8 cellular contexts compared by ENCODE assay signal in genomic region chr16:8797364-8798173, GRCh38. TPM values are rescaled to one million over a fixed set of nuclear protein-coding genes. Genes with fewer than 3 reads are reported as not detected.
A peak's percentile ranks its signal among the peaks of the same experiment; 100 is the strongest.
DNase-seq lines count a peak whose midpoint lies in the region; ATAC-seq and TF ChIP-seq lines count a peak whose summit lies in the region.

Gene PMM2, plus strand, starts transcription at chr16:8797839. Its CDS starts 44 bp downstream, at chr16:8797883.
Gene TMEM186, minus strand, starts transcription at chr16:8797639. Its CDS starts 25 bp downstream, at chr16:8797614.

- peak within 1 kb of the TSS; percentile 25 for H3K18ac ChIP-seq in IMR-90 (ENCODE audit: low read depth, low read length)

- peak within 1 kb of the TSS; percentile 93 for H3K4ac ChIP-seq in IMR-90 (ENCODE audit: low read depth, low read length)

- no TSS peak for BruUV-seq in IMR-90 (replicated peaks; lab: Mats Ljungman, UMichigan)
- no TSS peak for BruUV-seq in OCI-LY7 (replicated peaks; lab: Mats Ljungman, UMichigan)

- H3K4me3 ChIP-seq in IMR-90 (ENCODE audit: insufficient read depth, low read depth, low read length) = peak within 1 kb of the TSS; percentile 78
- peak within 1 kb of the TSS; percentile 90 for H3K4me3 ChIP-seq in OCI-LY7 (ENCODE audit: low read depth, low read length, poor library complexity, severe bottlenecking)

- H3K9me3 ChIP-seq in IMR-90 (ENCODE audit: control insufficient read depth, insufficient read depth, low read length) (no peaks in the 10 kb centered on the region), OCI-LY7 (ENCODE audit: low read length) (no peaks in the 10 kb centered on the region)

- POLR2A ChIA-PET in IMR-90 (lab: Charles Lee; ENCODE audit: unreplicated experiment) (interaction anchor here (0.7 kb wide), 1 partner anchor 13 kb away, joined by 5 read pairs; no protein-coding TSS in a partner anchor), OCI-LY7 (lab: Charles Lee) (interaction anchor here (0.5 to 1.1 kb wide), 4 partner anchors 71 to 201 kb away, joined by 3 to 4 read pairs (median 3); partner anchors contain the start of gene CARHSP1)

- peak within 1 kb of the TSS; percentile 95 for H4K91ac ChIP-seq in IMR-90 (ENCODE audit: insufficient read depth, low read depth, low read length)

- peak; percentile 93 for DNase-seq in DMS114 treated with DMSO at 0.1 percent for 48 hours (lab: John Stamatoyannopoulos, UW; ENCODE audit: unreplicated experiment)
- peak; percentile 95 for DNase-seq in IMR-90
- peak; percentile 98 for DNase-seq in OCI-LY7 (ENCODE audit: low spot score)
- DNase-seq in activated T-cell treated with anti-CD3 and anti-CD28 coated beads for 1 hour (ENCODE audit: low read depth) = peak; percentile 89
- DNase-seq in epidermal melanocyte (ENCODE audit: insufficient read length, low spot score) = peak; percentile 96
- peak; percentile 95 for DNase-seq in middle frontal gyrus (ENCODE audit: extremely low spot score, low spot score)
- DNase-seq in stimulated activated CD8-positive, alpha-beta memory T cell treated with anti-CD3 and anti-CD28 coated beads, Interleukin-2, amount 100 ng/mL, for 1 hour (ENCODE audit: low read depth in 2 of 2) = peak; percentile 88 to 91

- H3K56ac ChIP-seq in IMR-90 (ENCODE audit: extremely low read depth, insufficient read depth, low read length) = peak within 1 kb of the TSS; percentile 81

- H2BK15ac ChIP-seq in IMR-90 (ENCODE audit: low read depth, low read length) = peak within 1 kb of the TSS; percentile 16; the same call in 1 of the 3 replicates

- H3K9ac ChIP-seq in IMR-90 (ENCODE audit: low read depth, low read length) = peak within 1 kb of the TSS; percentile 90

- dilution Hi-C loops in IMR-90 (cut with HindIII; ENCODE audit: low sequenced_read_pairs, unreplicated experiment) = no loop called here

- peaks cover 57% of the 10 kb centered on the region for H3K79me2 ChIP-seq in OCI-LY7 (ENCODE audit: insufficient read depth, low read depth, low read length)

- H3K27ac ChIP-seq in IMR-90 (ENCODE audit: insufficient read depth, low read length) (peak within 1 kb of the TSS; percentile 93), OCI-LY7 (ENCODE audit: low read depth, low read length, poor library complexity, severe bottlenecking) (peak within 1 kb of the TSS; percentile 39)

- CTCF ChIA-PET in IMR-90 (lab: Yijun Ruan, JAX) (interaction anchor here (1.2 kb wide), 2 partner anchors 26 to 133 kb away, joined by 3 read pairs; no protein-coding TSS in a partner anchor), OCI-LY7 (lab: Charles Lee; ENCODE audit: unreplicated experiment) (no interaction called here)

- peak within 1 kb of the TSS; percentile 100 for H2AK9ac ChIP-seq in IMR-90 (replicated peaks; ENCODE audit: low read depth, low read length, poor library complexity)

- in situ Hi-C loops in IMR-90 (cut with MboI; ENCODE audit: low sequenced_read_pairs) = no loop called here

- peak; percentile 94 for TF ChIP-seq POLR2A in IMR-90 (IDR thresholded peaks at IDR 0.05; ENCODE audit: low read depth, low read length)

- H3K23ac ChIP-seq in IMR-90 (ENCODE audit: low read depth, low read length) = peak within 1 kb of the TSS; percentile 90

- H2BK120ac ChIP-seq in IMR-90 (ENCODE audit: low read depth, low read length) = peak within 1 kb of the TSS; percentile 49

- intact Hi-C loops in IMR-90 (cut with micrococcal nuclease) (loop anchor here (1.0 to 5.0 kb wide), 2 partner anchors 70 to 83 kb away; partner anchors contain the start of gene CARHSP1), OCI-LY7 (cut with micrococcal nuclease; ENCODE audit: unreplicated experiment) (loop anchor here (1.0 to 5.0 kb wide), 3 partner anchors 72 to 337 kb away; partner anchors contain the start of genes CARHSP1 and LITAFD)

- H3K14ac ChIP-seq in IMR-90 (replicated peaks; ENCODE audit: low read depth, low read length) = peak within 1 kb of the TSS; percentile 99

- peak within 1 kb of the TSS; percentile 87 for H2AK5ac ChIP-seq in IMR-90 (ENCODE audit: low read depth, low read length)

- H4K5ac ChIP-seq in IMR-90 (ENCODE audit: low read depth, low read length) = peak within 1 kb of the TSS; percentile 80

- TF ChIP-seq RAD21 in IMR-90 (IDR thresholded peaks at IDR 0.05; ENCODE audit: low read length) = no peak

- peak within 1 kb of the TSS; percentile 91 for H2AFZ ChIP-seq in IMR-90 (replicated peaks; ENCODE audit: low read length, poor library complexity)
- H2AFZ ChIP-seq in OCI-LY7 (ENCODE audit: low read length) = peak within 1 kb of the TSS; percentile 76; the same call in 1 of the 2 replicates

- H3K79me1 ChIP-seq in IMR-90 (ENCODE audit: low read depth in 1 of 2, low read length in 2 of 2) = peaks cover 18 to 47% of the 10 kb centered on the region in 2 experiments

- ATAC-seq in GM21529 (IDR thresholded peaks at IDR 0.05; ENCODE audit: unreplicated experiment) (peak; percentile 93), IMR-90 (ENCODE audit: low read depth) (peak; percentile 99)

- H2BK20ac ChIP-seq in IMR-90 (ENCODE audit: low read depth, low read length) = 0 out of 2 replicates have a peak within 1 kb of the TSS, but pooled peaks have one; percentile 28

- peak within 1 kb of the TSS; percentile 89 to 96 for H4K8ac ChIP-seq in IMR-90 (ENCODE audit: low read depth in 2 of 2, low read length in 2 of 2)

- no peaks in the 10 kb centered on the region for H3K27me3 ChIP-seq in IMR-90 (ENCODE audit: control insufficient read depth, insufficient read depth, low read length)

- H3K4me1 ChIP-seq in IMR-90 (ENCODE audit: control insufficient read depth, insufficient read depth, low read length) = peaks cover 7% of the 10 kb centered on the region
- peaks cover 32% of the 10 kb centered on the region for H3K4me1 ChIP-seq in OCI-LY7 (ENCODE audit: insufficient read depth, low read length, poor library complexity, severe bottlenecking)

- peak within 1 kb of the TSS; percentile 99 for H3K4me2 ChIP-seq in IMR-90 (ENCODE audit: low read depth, low read length)
- peak within 1 kb of the TSS; percentile 93 for H3K4me2 ChIP-seq in OCI-LY7 (ENCODE audit: low read length)

- 0% methylated on average over 24 of the region's 61 CpGs; no CpG with 5 or more reads in 1 of the 2 experiments for WGBS in IMR-90 (ENCODE audit: extremely low coverage in 2 of 2, insufficient read length in 1 of 2), 2 experiments

- no peaks in the 10 kb centered on the region for H3K9me2 ChIP-seq in OCI-LY7 (ENCODE audit: insufficient read depth, low read length)

- H3K9me1 ChIP-seq in IMR-90 (ENCODE audit: insufficient read depth, low read length) = peaks cover 8% of the 10 kb centered on the region

- peak within 1 kb of the TSS; percentile 90 for H2BK5ac ChIP-seq in IMR-90 (ENCODE audit: low read depth, low read length, poor library complexity, severe bottlenecking)

- TF ChIP-seq CTCF in IMR-90 (conservative IDR thresholded peaks at IDR 0.05; ENCODE audit: low read depth, low read length) (no peak), OCI-LY7 (conservative IDR thresholded peaks at IDR 0.05; ENCODE audit: low read length) (no peak)

- peaks cover 32% of the 10 kb centered on the region for H4K20me1 ChIP-seq in IMR-90 (ENCODE audit: insufficient read depth, low read length)
- peaks cover 13% of the 10 kb centered on the region for H4K20me1 ChIP-seq in OCI-LY7 (ENCODE audit: insufficient read depth, low read length)

- H3K36me3 ChIP-seq in IMR-90 (ENCODE audit: control insufficient read depth, insufficient read depth, low read length) (peaks cover 11% of the 10 kb centered on the region), OCI-LY7 (ENCODE audit: insufficient read depth, low read length) (peaks cover 43% of the 10 kb centered on the region)

TF ChIP-seq in IMR-90, 13 proteins besides CTCF, POLR2A, EP300 and RAD21 (continues in another document):
- no peak for TF ChIP-seq SMC3 (IDR thresholded peaks at IDR 0.05; ENCODE audit: low read depth, low read length)
- no peak for TF ChIP-seq NFE2L2 (IDR thresholded peaks at IDR 0.05; ENCODE audit: low read depth, low read length)
- TF ChIP-seq ELK1 (IDR thresholded peaks at IDR 0.05; ENCODE audit: borderline replicate concordance, low read depth, low read length) = 0 out of 2 replicates have a peak, but pooled peaks have one; percentile 43
- peak; percentile 53; the same call in 1 of the 2 replicates for TF ChIP-seq USF2 (IDR thresholded peaks at IDR 0.05; ENCODE audit: low read depth, low read length)
- peak; percentile 94 for TF ChIP-seq MAZ (IDR thresholded peaks at IDR 0.05; ENCODE audit: borderline replicate concordance, low read depth, low read length)
- TF ChIP-seq RCOR1 (IDR thresholded peaks at IDR 0.05; ENCODE audit: insufficient replicate concordance, low read length) = no peak
- peak; percentile 99 for TF ChIP-seq MXI1 (IDR thresholded peaks at IDR 0.05; ENCODE audit: borderline replicate concordance, low read depth, low read length)
- peak; percentile 47; the same call in 1 of the 2 replicates for TF ChIP-seq BHLHE40 (IDR thresholded peaks at IDR 0.05; ENCODE audit: low read depth, low read length)
- no peak for TF ChIP-seq RFX5 (IDR thresholded peaks at IDR 0.05; ENCODE audit: low read depth, low read length)

RNA-seq across cellular contexts. Expression of gene PMM2, which starts in this region (rescaled TPM):
- total RNA-seq in IMR-90 (2012; rRNA removed) (25.8 and 36.1 TPM in 2 replicates), OCI-LY7 (2022) (44.5 and 53.9 TPM in 2 replicates)
- polyA plus RNA-seq in IMR-90 (2012; rRNA removed) = 38.8 and 38.9 TPM in 2 replicates
- 18.0 and 30.7 TPM in 2 replicates for polyA plus RNA-seq in IMR-90 (2012; cell fraction: cytosol; rRNA removed)
- polyA plus RNA-seq in IMR-90 (2012; cell fraction: nucleus; rRNA removed; ENCODE audit: low replicate concordance) = 34.1 and 50.2 TPM in 2 replicates
- 39.1 and 41.1 TPM in 2 replicates for total RNA-seq in OCI-LY7 (2014; rRNA removed; shearing (Covaris generic))

RNA-seq across cellular contexts. Expression of gene TMEM186, which starts in this region (rescaled TPM):
- total RNA-seq in IMR-90 (2012; rRNA removed) (5.7 and 5.8 TPM in 2 replicates), OCI-LY7 (2022) (16.5 and 18.1 TPM in 2 replicates)
- polyA plus RNA-seq in IMR-90 (2012; rRNA removed) = 6.0 and 6.8 TPM in 2 replicates
- polyA plus RNA-seq in IMR-90 (2012; cell fraction: cytosol; rRNA removed) = 7.1 and 10.8 TPM in 2 replicates
- 4.1 and 5.4 TPM in 2 replicates for polyA plus RNA-seq in IMR-90 (2012; cell fraction: nucleus; rRNA removed; ENCODE audit: low replicate concordance)
- total RNA-seq in OCI-LY7 (2014; rRNA removed; shearing (Covaris generic)) = 8.5 and 11.7 TPM in 2 replicates

Comparison
In these comparisons a context has a peak if more than half of its experiments do, and no peak if none do; other contexts are left out.
1. Peak in every context shown above with its lines: DNase-seq, ATAC-seq, H3K4me3 ChIP-seq and H3K27ac ChIP-seq.